Comparison of ENCODE assay signal across 20 cellular contexts in the genomic region with DNA sequence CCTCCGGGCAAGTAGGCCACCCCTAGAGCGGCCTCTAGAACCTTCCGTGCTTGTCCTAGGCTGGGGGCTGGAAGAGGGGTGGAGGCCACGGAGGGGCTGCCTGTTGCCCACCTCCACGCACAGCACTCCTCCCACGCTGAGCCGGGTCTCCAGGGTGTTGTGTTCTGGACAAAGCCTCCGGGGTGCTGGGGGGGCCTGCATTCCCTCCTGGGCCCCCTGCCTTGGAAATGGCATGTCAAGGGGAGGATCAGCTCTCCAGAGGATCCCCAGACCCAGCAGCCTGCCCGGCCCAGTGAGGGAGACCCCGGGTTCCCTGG.
"Had no signal": no experiment of that assay in that cellular context is flagged by ENCODE, and none has a peak within 500 bp of the region (broad histone marks: within the 10 kb centered on the region; RNA-seq: fewer than 3 reads in every experiment).

No MANE protein-coding gene starts in this region.

- H3K36me3 ChIP-seq: gastroesophageal sphincter, neural progenitor cell, tibial artery, WERI-Rb-1 had no signal

- H3K9me3 ChIP-seq: body of pancreas, gastroesophageal sphincter, tibial artery had no signal

- H3K27me3 Mint-ChIP-seq: activated naive CD4-positive, alpha-beta T cell treated with anti-CD3 and anti-CD28 coated beads, Interleukin-2, amount 50 U/mL, for 24 hours; memory B cell; naive B cell had no signal

- H3K27ac Mint-ChIP-seq: activated CD4-positive, alpha-beta T cell treated with anti-CD3 and anti-CD28 coated beads, Interleukin-2, amount 10 ng/mL, durations not matched to agents 7 days and 5 days; activated CD8-positive, alpha-beta T cell treated with anti-CD3 and anti-CD28 coated beads, Interleukin-2, amount 10 ng/mL, durations not matched to agents 7 days and 5 days; activated naive CD4-positive, alpha-beta T cell treated with anti-CD3 and anti-CD28 coated beads, Interleukin-2, amount 50 U/mL, for 24 hours; endodermal cell; memory B cell; naive B cell had no signal

- H3K27ac ChIP-seq: body of pancreas, neural progenitor cell, tibial artery, WERI-Rb-1 had no signal

- H3K27me3 ChIP-seq: body of pancreas, gastroesophageal sphincter, neural progenitor cell, tibial artery had no signal

- H3K9me3 Mint-ChIP-seq: activated CD4-positive, alpha-beta T cell treated with anti-CD3 and anti-CD28 coated beads, Interleukin-2, amount 10 ng/mL, durations not matched to agents 7 days and 5 days; activated naive CD4-positive, alpha-beta T cell treated with anti-CD3 and anti-CD28 coated beads, Interleukin-2, amount 50 U/mL, for 24 hours; memory B cell; naive B cell; neural progenitor cell had no signal

- H2AFZ ChIP-seq: neural progenitor cell had no signal

- H3K36me3 Mint-ChIP-seq: activated naive CD4-positive, alpha-beta T cell treated with anti-CD3 and anti-CD28 coated beads, Interleukin-2, amount 50 U/mL, for 24 hours; memory B cell; naive B cell; neural progenitor cell had no signal

- ATAC-seq: activated CD8-positive, alpha-beta T cell treated with anti-CD3 and anti-CD28 coated beads, Interleukin-2, amount 10 ng/mL, durations not matched to agents 7 days and 5 days had no signal

- H3K4me2 ChIP-seq: neural progenitor cell had no signal

- H3K4me3 ChIP-seq: body of pancreas, gastroesophageal sphincter, neural progenitor cell, tibial artery had no signal

- H3K4me3 Mint-ChIP-seq: activated CD4-positive, alpha-beta T cell treated with anti-CD3 and anti-CD28 coated beads, Interleukin-2, amount 10 ng/mL, durations not matched to agents 7 days and 5 days; activated CD8-positive, alpha-beta T cell treated with anti-CD3 and anti-CD28 coated beads, Interleukin-2, amount 10 ng/mL, durations not matched to agents 7 days and 5 days; activated naive CD4-positive, alpha-beta T cell treated with anti-CD3 and anti-CD28 coated beads, Interleukin-2, amount 50 U/mL, for 24 hours; endodermal cell; memory B cell; naive B cell; neural progenitor cell had no signal

- DNase-seq: activated CD4-positive, alpha-beta T cell treated with anti-CD3 and anti-CD28 coated beads, Interleukin-2, amount 10 ng/mL, durations not matched to agents 7 days and 5 days; activated CD4-positive, CD25-positive, alpha-beta regulatory T cell treated with anti-CD3 and anti-CD28 coated beads, Interleukin-2, amount 50 U/mL, for 72 hours; activated CD8-positive, alpha-beta T cell treated with anti-CD3 and anti-CD28 coated beads, Interleukin-2, amount 10 ng/mL, durations not matched to agents 7 days and 5 days; activated gamma-delta T cell treated with Interleukin-2 at 50 U/mL for 16 hours; activated T-cell treated with anti-CD3 and anti-CD28 coated beads, Interleukin-2, amount 50 U/mL, for 1 hour; body of pancreas; central memory CD4-positive, alpha-beta T cell; endodermal cell; head of caudate nucleus; islet precursor cell; naive B cell; retina; stimulated activated CD4-positive, alpha-beta T cell treated with anti-CD3 and anti-CD28 coated beads, Interleukin-4, amount 100 ng/mL, for 24 hours; stimulated activated naive CD4-positive, alpha-beta T cell treated with Interleukin-2 at 50 U/mL for 16 hours; WERI-Rb-1 had no signal

- H3K4me1 Mint-ChIP-seq: activated CD4-positive, alpha-beta T cell treated with anti-CD3 and anti-CD28 coated beads, Interleukin-2, amount 10 ng/mL, durations not matched to agents 7 days and 5 days; activated naive CD4-positive, alpha-beta T cell treated with anti-CD3 and anti-CD28 coated beads, Interleukin-2, amount 50 U/mL, for 24 hours; memory B cell had no signal

- H3K9ac ChIP-seq: neural progenitor cell had no signal
